ENCODE assay signal across 1 cellular context in genomic region chr18:8882632-8883408, GRCh38.
TF ChIP-seq lines count a peak whose summit lies in the region.

No MANE protein-coding gene starts in this region.

TF ChIP-seq in K562, 482 proteins besides CTCF, POLR2A, EP300 and RAD21 (continued from another document):
- no peak for TF ChIP-seq ZNF431 (CRISPR knock-in tag; IDR thresholded peaks at IDR 0.05)
- peak; percentile 99 for TF ChIP-seq ZEB2 (IDR thresholded peaks at IDR 0.05)
- no peak for TF ChIP-seq ZNF232 (CRISPR knock-in tag; IDR thresholded peaks at IDR 0.05)
- no peak for TF ChIP-seq TARDBP (IDR thresholded peaks at IDR 0.05)
- TF ChIP-seq VEZF1 (CRISPR knock-in tag; IDR thresholded peaks at IDR 0.05): peak; percentile 47
- TF ChIP-seq ATF6 (CRISPR knock-in tag; IDR thresholded peaks at IDR 0.05): no peak
- no peak for TF ChIP-seq BRF1 (IDR thresholded peaks at IDR 0.05; ENCODE audit: borderline replicate concordance, extremely low read depth, insufficient read length)
- no peak for TF ChIP-seq E2F3 (CRISPR knock-in tag; IDR thresholded peaks at IDR 0.05)
- no peak for TF ChIP-seq ELF2 (CRISPR knock-in tag; IDR thresholded peaks at IDR 0.05)
- no peak; the same call in 1 of the 2 replicates for TF ChIP-seq GATAD2A (IDR thresholded peaks at IDR 0.05)
- no peak for TF ChIP-seq BCL6 (CRISPR knock-in tag; IDR thresholded peaks at IDR 0.05)
- TF ChIP-seq ZBTB2 (IDR thresholded peaks at IDR 0.05): peak; percentile 77
- TF ChIP-seq POLR2G (IDR thresholded peaks at IDR 0.05; ENCODE audit: low read depth, low read length): no peak
- TF ChIP-seq NKRF (IDR thresholded peaks at IDR 0.05; ENCODE audit: borderline replicate concordance): no peak
- TF ChIP-seq FOXP4 (CRISPR knock-in tag; IDR thresholded peaks at IDR 0.05; ENCODE audit: borderline replicate concordance): no peak
- 0 out of 2 replicates have a peak, but pooled peaks have one; percentile 32 for TF ChIP-seq SMAD4 (CRISPR knock-in tag; conservative IDR thresholded peaks at IDR 0.05)
- TF ChIP-seq SNAPC5 (CRISPR knock-in tag; IDR thresholded peaks at IDR 0.05): no peak
- no peak for TF ChIP-seq TEAD1 (CRISPR knock-in tag; IDR thresholded peaks at IDR 0.05)
- TF ChIP-seq HDAC1 (IDR thresholded peaks at IDR 0.05): peak in 1 of 2 experiments; percentile 80; a peak in 2 of 4 replicates
- TF ChIP-seq SRSF9 (IDR thresholded peaks at IDR 0.05; ENCODE audit: borderline replicate concordance, low read depth, low read length): no peak
- no peak for TF ChIP-seq ZFPM2 (CRISPR knock-in tag; IDR thresholded peaks at IDR 0.05)
- TF ChIP-seq HEY1 (CRISPR knock-in tag; IDR thresholded peaks at IDR 0.05; ENCODE audit: borderline replicate concordance): no peak
- no peak for TF ChIP-seq PHF21A (IDR thresholded peaks at IDR 0.05; ENCODE audit: borderline replicate concordance, low read depth)
- TF ChIP-seq POLR2AphosphoS5 (IDR thresholded peaks at IDR 0.05; ENCODE audit: control insufficient read depth, insufficient read depth, low read depth, low read length): no peak
- TF ChIP-seq TRIM24 (IDR thresholded peaks at IDR 0.05): peak; percentile 76 to 86
- TF ChIP-seq PCBP2 (IDR thresholded peaks at IDR 0.05; ENCODE audit: low read depth, low read length, poor library complexity, severe bottlenecking): no peak
- no peak for TF ChIP-seq ZNF12 (CRISPR knock-in tag; IDR thresholded peaks at IDR 0.05)
- TF ChIP-seq HDAC3 (IDR thresholded peaks at IDR 0.05; ENCODE audit: borderline replicate concordance, partially characterized antibody): no peak
- TF ChIP-seq ZNF384 (IDR thresholded peaks at IDR 0.05; ENCODE audit: low read depth, low read length): 0 out of 2 replicates have a peak, but pooled peaks have one; percentile 23
- no peak for TF ChIP-seq TBP (optimal IDR thresholded peaks at IDR 0.05; ENCODE audit: low read depth, low read length)
- no peak for TF ChIP-seq ADNP (tag; IDR thresholded peaks at IDR 0.05)
- no peak for TF ChIP-seq NR3C1 (CRISPR knock-in tag; IDR thresholded peaks at IDR 0.05)
- no peak for TF ChIP-seq POLR2AphosphoS2 (IDR thresholded peaks at IDR 0.05; ENCODE audit: low read length)
- TF ChIP-seq USF2 (CRISPR knock-in tag; IDR thresholded peaks at IDR 0.05): no peak
- no peak for TF ChIP-seq ZHX1 (conservative IDR thresholded peaks at IDR 0.05; ENCODE audit: low read length)
- TF ChIP-seq ZBTB17 (CRISPR knock-in tag; IDR thresholded peaks at IDR 0.05): no peak
- TF ChIP-seq SMARCB1 (IDR thresholded peaks at IDR 0.05; ENCODE audit: insufficient read length, low read depth): no peak
- no peak for TF ChIP-seq IRF9 (tag; IDR thresholded peaks at IDR 0.05)
- TF ChIP-seq ZBTB49 (CRISPR knock-in tag; IDR thresholded peaks at IDR 0.05; ENCODE audit: borderline replicate concordance): no peak
- TF ChIP-seq CREB3L1 (IDR thresholded peaks at IDR 0.05; ENCODE audit: borderline replicate concordance, low read depth): peak; percentile 81; the same call in 1 of the 2 replicates
- no peak for TF ChIP-seq ZNF324 (CRISPR knock-in tag; IDR thresholded peaks at IDR 0.05)
- no peak for TF ChIP-seq ELK3 (CRISPR knock-in tag; IDR thresholded peaks at IDR 0.05)
- TF ChIP-seq SRSF3 (IDR thresholded peaks at IDR 0.05; ENCODE audit: insufficient read depth, low read length): no peak
- peak; percentile 92 for TF ChIP-seq JUND (IDR thresholded peaks at IDR 0.05; ENCODE audit: borderline replicate concordance, low read depth, low read length)
- peak; percentile 92; the same call in 2 of the 3 replicates for TF ChIP-seq JUND (tag; IDR thresholded peaks at IDR 0.05; ENCODE audit: borderline replicate concordance, low read depth, low read length)
- TF ChIP-seq ZNF140 (CRISPR knock-in tag; IDR thresholded peaks at IDR 0.05): no peak
- no peak for TF ChIP-seq FOXP1 (CRISPR knock-in tag; IDR thresholded peaks at IDR 0.05)
